8 cellular contexts compared by ENCODE assay signal in the genomic region with DNA sequence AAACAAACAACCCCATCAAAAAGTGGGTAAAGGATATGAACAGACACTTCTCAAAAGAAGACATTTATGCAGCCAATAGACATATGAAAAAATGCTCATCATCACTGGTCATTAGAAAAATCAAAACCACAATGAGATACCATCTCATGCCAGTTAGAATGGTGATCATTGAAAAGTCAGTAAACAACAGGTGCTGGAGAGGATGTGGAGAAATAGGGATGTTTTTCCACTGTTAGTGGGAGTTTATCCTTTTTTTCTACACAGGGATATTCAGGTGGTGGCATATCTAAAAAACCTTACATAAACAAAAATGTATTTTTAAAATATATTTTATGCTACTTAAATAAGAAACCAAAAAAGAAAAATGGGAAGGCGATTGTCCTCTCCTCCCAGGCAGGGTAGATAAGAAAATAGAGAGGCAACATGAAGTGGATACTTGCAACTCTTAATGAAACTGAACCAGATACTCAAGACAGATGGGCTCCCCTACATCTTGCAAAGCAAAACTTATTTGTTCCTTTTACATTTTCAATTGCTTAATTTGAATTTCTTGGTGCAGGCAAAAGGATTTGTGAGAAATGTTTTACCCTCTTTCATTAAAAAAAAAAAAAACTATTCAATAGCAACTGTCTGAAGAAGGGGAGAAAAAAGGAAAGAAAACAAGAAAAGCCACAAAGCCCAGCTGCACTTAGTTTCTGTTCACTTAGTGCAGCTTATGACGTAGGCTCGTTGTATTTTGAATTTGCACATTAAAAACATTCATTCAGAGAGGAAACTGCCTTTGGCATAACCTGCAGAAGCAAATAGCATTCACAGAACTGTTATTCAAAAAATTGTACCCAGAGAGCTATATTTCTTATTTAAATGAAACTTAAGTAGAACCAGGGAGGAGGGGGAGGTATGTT. TPM values are rescaled to one million over a fixed set of nuclear protein-coding genes. Genes with fewer than 3 reads are reported as not detected.
DNase-seq lines count a peak whose midpoint lies in the region; ATAC-seq, FAIRE-seq and TF ChIP-seq lines count a peak whose summit lies in the region.

No MANE protein-coding gene starts in this region.

- 38% methylated on average over 3 of the region's 3 CpGs for WGBS in esophagus muscularis mucosa
- WGBS in spleen, 5 donors: 32 to 42% (median 36%) methylated on average over 3 of the region's 3 CpGs

- no peaks in the 10 kb centered on the region for H4K20me1 ChIP-seq in HCT116 (ENCODE audit: insufficient read depth)

- H3K9me3 ChIP-seq in HCT116 (ENCODE audit: control insufficient read depth in 1 of 2, insufficient read depth in 1 of 2, low read depth in 1 of 2, low read length in 2 of 2) (no peaks in the 10 kb centered on the region), esophagus muscularis mucosa (no peaks in the 10 kb centered on the region), spleen (peaks cover 0 to 6% (median 0%) of the 10 kb centered on the region in 8 donors)

- H3K9me2 ChIP-seq in HCT116 (ENCODE audit: insufficient read depth): no peaks in the 10 kb centered on the region

- H3K4me3 ChIP-seq in HCT116 (replicated peaks in 1 of 2; ENCODE audit: low read depth in 1 of 2, low read length in 2 of 2): no peak overlapping the region
- no peak overlapping the region for H3K4me3 ChIP-seq in esophagus muscularis mucosa
- no peak overlapping the region for H3K4me3 ChIP-seq in spleen

- intact Hi-C loops in HCT116 (cut with micrococcal nuclease) (no loop called here), esophagus muscularis mucosa (cut with DNase I) (no loop called here), spleen (cut with DNase I; ENCODE audit: low total_unique reads) (no loop called here)

- TF ChIP-seq RAD21 in HCT116 (IDR thresholded peaks at IDR 0.05; ENCODE audit: low read depth): no peak

- no peak for TF ChIP-seq POLR2A in HCT116 (IDR thresholded peaks at IDR 0.05; ENCODE audit: borderline replicate concordance, extremely low read depth, insufficient read depth, insufficient read length)
- TF ChIP-seq POLR2A in esophagus muscularis mucosa (IDR thresholded peaks at IDR 0.05; ENCODE audit: low read depth): no peak
- TF ChIP-seq POLR2A in spleen (IDR thresholded peaks at IDR 0.05): no peak

- H2AFZ ChIP-seq in HCT116 (ENCODE audit: low read depth, low read length, poor library complexity, severe bottlenecking): peak overlapping the region; percentile 22

- DNase-seq in HCT116 (ENCODE audit: low read depth, low spot score) (no peak), NCI-H1048 (lab: John Stamatoyannopoulos, UW) (peak; percentile 81), esophagus muscularis mucosa (ENCODE audit: extremely low spot score) (no peak), spleen (no peak), frontal cortex (ENCODE audit: low spot score in 2 of 2) (no peak), NCI-H446 treated with DMSO at 0.1 percent for 48 hours (lab: John Stamatoyannopoulos, UW) (no peak)
- DNase-seq in activated CD4-positive, alpha-beta T cell treated with anti-CD3 and anti-CD28 coated beads, Interleukin-2, amount 50 U/mL, for 48 hours: no peak

- CTCF ChIA-PET in HCT116 (lab: Charles Lee): no interaction called here

- peaks cover 13 to 14% of the 10 kb centered on the region in 2 experiments; a peak in 3 of 4 replicates for H3K4me1 ChIP-seq in HCT116 (ENCODE audit: control insufficient read depth in 1 of 2, insufficient read depth in 2 of 2, low read length in 2 of 2)
- H3K4me1 ChIP-seq in esophagus muscularis mucosa: peaks cover 9 to 64% (median 44%) of the 10 kb centered on the region in 4 donors
- H3K4me1 ChIP-seq in spleen: peaks cover 0 to 21% (median 14%) of the 10 kb centered on the region in 6 donors

- no peak overlapping the region for H3K27ac ChIP-seq in HCT116 (ENCODE audit: low read depth, low read length)
- H3K27ac ChIP-seq in esophagus muscularis mucosa (replicated peaks in 1 of 4): peak overlapping the region; percentile 77 to 87 (median 80)
- H3K27ac ChIP-seq in spleen: peak overlapping the region in 6 of 8 donors; percentile 18 to 78 (median 58)

- no peak for TF ChIP-seq EP300 in esophagus muscularis mucosa (IDR thresholded peaks at IDR 0.05)

- no peak for TF ChIP-seq CTCF in HCT116 (IDR thresholded peaks at IDR 0.05 in 2 of 3, conservative IDR thresholded peaks at IDR 0.05 in 1 of 3; ENCODE audit: borderline replicate concordance in 1 of 3, insufficient read depth in 1 of 3, low read depth in 2 of 3, low read length in 2 of 3)
- no peak for TF ChIP-seq CTCF in esophagus muscularis mucosa (IDR thresholded peaks at IDR 0.05)
- TF ChIP-seq CTCF in spleen (IDR thresholded peaks at IDR 0.05 in 8 of 11, conservative IDR thresholded peaks at IDR 0.05 in 3 of 11): no peak

- H3K36me3 ChIP-seq in HCT116 (ENCODE audit: control insufficient read depth in 1 of 2, insufficient read depth in 2 of 2, low read length in 2 of 2): no peaks in the 10 kb centered on the region
- no peaks in the 10 kb centered on the region for H3K36me3 ChIP-seq in esophagus muscularis mucosa
- H3K36me3 ChIP-seq in spleen: no peaks in the 10 kb centered on the region

- H3K27me3 ChIP-seq in HCT116 (ENCODE audit: insufficient read depth, low read length) (no peaks in the 10 kb centered on the region), esophagus muscularis mucosa (no peaks in the 10 kb centered on the region), spleen (replicated peaks in 1 of 7) (no peaks in the 10 kb centered on the region)

- POLR2A ChIA-PET in HCT116 (lab: Charles Lee): no interaction called here

- no peaks in the 10 kb centered on the region for H3K79me2 ChIP-seq in HCT116 (ENCODE audit: insufficient read depth, low read length)

- RAD21 ChIA-PET in HCT116 (lab: Charles Lee; ENCODE audit: low non-redundant PET in 1 of 2, low total read pairs in 2 of 2, uncharacterized antibody in 2 of 2, unreplicated experiment in 2 of 2): interaction anchor here in 1 of 2 experiments (1.1 kb wide), 1 partner anchor 164 kb away, joined by 3 read pairs; no protein-coding TSS in a partner anchor

- ATAC-seq in GM18858 (IDR thresholded peaks at IDR 0.05; ENCODE audit: unreplicated experiment) (peak; percentile 87), HCT116 (no peak)

- no TSS peak for BruUV-seq in HCT116 (replicated peaks; lab: Mats Ljungman, UMichigan)

- no peak overlapping the region for H3K4me2 ChIP-seq in HCT116 (ENCODE audit: low read length)

- no peak overlapping the region for H3K9ac ChIP-seq in HCT116 (ENCODE audit: low read length)

- no peak for FAIRE-seq in frontal cortex (lab: Jason Lieb, UNC)

TF ChIP-seq in HCT116, 20 proteins besides CTCF, POLR2A, EP300 and RAD21 (continues in another document):
- no peak for TF ChIP-seq JUND (IDR thresholded peaks at IDR 0.05)
- TF ChIP-seq, protein P1, sequence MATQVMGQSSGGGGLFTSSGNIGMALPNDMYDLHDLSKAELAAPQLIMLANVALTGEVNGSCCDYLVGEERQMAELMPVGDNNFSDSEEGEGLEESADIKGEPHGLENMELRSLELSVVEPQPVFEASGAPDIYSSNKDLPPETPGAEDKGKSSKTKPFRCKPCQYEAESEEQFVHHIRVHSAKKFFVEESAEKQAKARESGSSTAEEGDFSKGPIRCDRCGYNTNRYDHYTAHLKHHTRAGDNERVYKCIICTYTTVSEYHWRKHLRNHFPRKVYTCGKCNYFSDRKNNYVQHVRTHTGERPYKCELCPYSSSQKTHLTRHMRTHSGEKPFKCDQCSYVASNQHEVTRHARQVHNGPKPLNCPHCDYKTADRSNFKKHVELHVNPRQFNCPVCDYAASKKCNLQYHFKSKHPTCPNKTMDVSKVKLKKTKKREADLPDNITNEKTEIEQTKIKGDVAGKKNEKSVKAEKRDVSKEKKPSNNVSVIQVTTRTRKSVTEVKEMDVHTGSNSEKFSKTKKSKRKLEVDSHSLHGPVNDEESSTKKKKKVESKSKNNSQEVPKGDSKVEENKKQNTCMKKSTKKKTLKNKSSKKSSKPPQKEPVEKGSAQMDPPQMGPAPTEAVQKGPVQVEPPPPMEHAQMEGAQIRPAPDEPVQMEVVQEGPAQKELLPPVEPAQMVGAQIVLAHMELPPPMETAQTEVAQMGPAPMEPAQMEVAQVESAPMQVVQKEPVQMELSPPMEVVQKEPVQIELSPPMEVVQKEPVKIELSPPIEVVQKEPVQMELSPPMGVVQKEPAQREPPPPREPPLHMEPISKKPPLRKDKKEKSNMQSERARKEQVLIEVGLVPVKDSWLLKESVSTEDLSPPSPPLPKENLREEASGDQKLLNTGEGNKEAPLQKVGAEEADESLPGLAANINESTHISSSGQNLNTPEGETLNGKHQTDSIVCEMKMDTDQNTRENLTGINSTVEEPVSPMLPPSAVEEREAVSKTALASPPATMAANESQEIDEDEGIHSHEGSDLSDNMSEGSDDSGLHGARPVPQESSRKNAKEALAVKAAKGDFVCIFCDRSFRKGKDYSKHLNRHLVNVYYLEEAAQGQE (IDR thresholded peaks at IDR 0.05; ENCODE audit: low read depth): no peak
- no peak for TF ChIP-seq YY1 (IDR thresholded peaks at IDR 0.05; ENCODE audit: extremely low read depth, insufficient replicate concordance, low read depth, low read length)
- TF ChIP-seq EZH2 (IDR thresholded peaks at IDR 0.05): no peak
- TF ChIP-seq, protein P2, sequence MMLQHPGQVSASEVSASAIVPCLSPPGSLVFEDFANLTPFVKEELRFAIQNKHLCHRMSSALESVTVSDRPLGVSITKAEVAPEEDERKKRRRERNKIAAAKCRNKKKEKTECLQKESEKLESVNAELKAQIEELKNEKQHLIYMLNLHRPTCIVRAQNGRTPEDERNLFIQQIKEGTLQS (IDR thresholded peaks at IDR 0.05): no peak
- TF ChIP-seq ZNF274 (IDR thresholded peaks at IDR 0.05; ENCODE audit: low read depth, low read length): no peak
- no peak for TF ChIP-seq EZH2phosphoT487 (IDR thresholded peaks at IDR 0.05; ENCODE audit: borderline replicate concordance)
- TF ChIP-seq TCF7L2 (IDR thresholded peaks at IDR 0.05; ENCODE audit: borderline replicate concordance, extremely low read depth, insufficient read depth, insufficient read length): no peak

RNA-seq across cellular contexts. Expression of a gene that starts 36.9 kb away (rescaled TPM):
- total RNA-seq in HCT116 (2021; ENCODE audit: unreplicated experiment) (not detected), esophagus muscularis mucosa (10 to 100 TPM in 3 of 4 donors, 1 to 10 TPM in 1; 6.1 to 27.7 (median 12.5) TPM), spleen (100 to 1,000 TPM in 2 of 7 donors, 10 to 100 TPM in 5; 27.0 to 261 (median 83.3) TPM), frontal cortex (6.5 TPM)
- not detected in 2 replicates for polyA plus RNA-seq in HCT116 (2012)
- polyA plus RNA-seq in spleen: 10 to 100 TPM; 15.9 to 73.2 (median 24.0) TPM
